Comparison of ENCODE assay signal across 1 cellular context in the genomic region with DNA sequence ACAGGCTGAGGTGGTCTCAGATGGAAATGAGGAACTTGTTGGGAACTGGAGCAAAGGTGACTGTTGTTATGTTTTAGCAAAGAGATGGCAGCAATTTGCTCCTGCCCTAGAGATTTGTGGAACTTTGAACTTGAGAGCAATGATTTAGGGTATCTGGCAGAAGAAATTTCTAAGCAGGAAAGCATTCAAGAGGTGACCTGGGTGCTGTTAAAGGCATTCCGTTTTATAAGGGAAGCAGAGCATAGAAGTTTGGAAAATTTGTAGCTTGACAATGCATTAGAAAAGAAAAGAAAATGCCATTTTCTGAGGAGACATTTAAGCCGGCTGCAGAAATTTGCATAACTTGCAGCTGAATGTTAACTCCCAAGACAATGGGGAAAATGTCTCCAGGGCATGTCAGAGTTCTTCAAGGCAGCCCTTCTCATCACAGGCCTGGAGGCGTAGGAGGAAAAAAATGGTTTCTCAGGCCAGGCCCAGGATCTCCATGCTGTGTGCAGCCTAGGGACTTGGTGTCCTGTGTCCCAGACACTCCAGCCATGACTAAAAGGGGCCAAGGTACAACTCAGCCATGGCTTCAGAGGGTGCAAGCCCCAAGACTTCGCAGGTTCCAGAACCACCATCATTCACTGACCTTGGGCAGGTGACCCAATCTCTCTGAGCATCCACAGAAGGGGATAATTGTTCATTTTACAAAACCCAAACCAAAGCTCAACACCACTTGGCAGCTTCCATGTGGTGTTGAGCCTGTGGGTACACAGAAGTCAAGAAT. TPM values are rescaled to one million over a fixed set of nuclear protein-coding genes. Genes with fewer than 3 reads are reported as not detected.
"Had no signal": no experiment of that assay in that cellular context is flagged by ENCODE, and none has a peak within 500 bp of the region (broad histone marks: within the 10 kb centered on the region; RNA-seq: fewer than 3 reads in every experiment).

No MANE protein-coding gene starts in this region.

RNA-seq across cellular contexts. Expression of gene TSKU, which starts 8.0 kb away (rescaled TPM):
- total RNA-seq: T-helper 17 cell had no signal
